19 cellular contexts compared by ENCODE assay signal in genomic region chr17:12993631-12994030, GRCh38. TPM values are rescaled to one million over a fixed set of nuclear protein-coding genes. Genes with fewer than 3 reads are reported as not detected.
A peak's percentile ranks its signal among the peaks of the same experiment; 100 is the strongest.
DNase-seq lines count a peak whose midpoint lies in the region; ATAC-seq and TF ChIP-seq lines count a peak whose summit lies in the region.
"Had no signal": no experiment of that assay in that cellular context is flagged by ENCODE, and none has a peak within 500 bp of the region (broad histone marks: within the 10 kb centered on the region; RNA-seq: fewer than 3 reads in every experiment).

No MANE protein-coding gene starts in this region.

- peak overlapping the region; percentile 66 for H3K27ac Mint-ChIP-seq in stimulated activated memory B cell treated with anti-CD40 and anti-IgM and Interleukin-4, amounts not matched to agents 10 μg/mL and 1 μg/mL and 100 μg/mL, for 72 hours
- H3K27ac Mint-ChIP-seq: CD14-positive monocyte; CD4-positive, alpha-beta T cell; GM23338; HFFc6 had no signal

- no peak overlapping the region for H3K9ac ChIP-seq in neuronal stem cell (ENCODE audit: low read depth, low read length, poor library complexity)

- H3K4me3 Mint-ChIP-seq in stimulated activated memory B cell treated with anti-CD40 and anti-IgM and Interleukin-4, amounts not matched to agents 10 μg/mL and 1 μg/mL and 100 μg/mL, for 72 hours: no peak overlapping the region
- H3K4me3 Mint-ChIP-seq: CD14-positive monocyte; CD4-positive, alpha-beta T cell; CD8-positive, alpha-beta memory T cell; GM23338; HFFc6 had no signal

- TF ChIP-seq CTCF in heart left ventricle (IDR thresholded peaks at IDR 0.05): no peak

- no peak overlapping the region for H3K14ac ChIP-seq in neuronal stem cell (ENCODE audit: low read length)

- H3K27ac ChIP-seq in heart left ventricle (no peak overlapping the region), neuronal stem cell (replicated peaks; ENCODE audit: low read length) (no peak overlapping the region)

- intact Hi-C loops in cardiac septum (cut with DNase I) (no loop called here), heart left ventricle (cut with DNase I) (loop anchor here in 1 of 10 donors (10.0 kb wide), 1 partner anchor 209 kb away; the partner anchor contains the start of gene ARHGAP44), left colon (cut with DNase I, micrococcal nuclease) (no loop called here)

- H3K4me1 Mint-ChIP-seq in stimulated activated memory B cell treated with anti-CD40 and anti-IgM and Interleukin-4, amounts not matched to agents 10 μg/mL and 1 μg/mL and 100 μg/mL, for 72 hours: peaks cover 18% of the 10 kb centered on the region
- H3K4me1 Mint-ChIP-seq: CD14-positive monocyte had no signal

- H3K4ac ChIP-seq in neuronal stem cell (ENCODE audit: low read length): no peak overlapping the region

- H4K91ac ChIP-seq in neuronal stem cell (ENCODE audit: low read depth, low read length, poor library complexity): no peak overlapping the region

- no peak overlapping the region for H2BK120ac ChIP-seq in neuronal stem cell (ENCODE audit: low read depth, low read length)

- H2BK15ac ChIP-seq in neuronal stem cell (ENCODE audit: low read length): no peak overlapping the region

- WGBS in heart left ventricle, 4 donors: 91 to 94% (median 92%) methylated on average over 8 to 14 of the region's 14 CpGs
- no CpG with 5 or more reads among the region's 14 CpGs for WGBS in neuronal stem cell (ENCODE audit: extremely low coverage in 2 of 2, insufficient read length in 2 of 2, insufficient replicate concordance in 1 of 2), 2 donors

- H3K36me3 ChIP-seq in heart left ventricle (peaks cover 0 to 86% (median 82%) of the 10 kb centered on the region in 9 donors), H7 (replicated peaks; ENCODE audit: control insufficient read depth, insufficient read depth, low read length) (peaks cover 62% of the 10 kb centered on the region), neuronal stem cell (replicated peaks in 1 of 2; ENCODE audit: control insufficient read depth in 2 of 2, insufficient read depth in 2 of 2, low read length in 2 of 2) (peaks cover 60 to 90% of the 10 kb centered on the region in 2 donors)

- H3K79me1 ChIP-seq in neuronal stem cell (ENCODE audit: low read depth, low read length): peaks cover 2% of the 10 kb centered on the region

- no peak overlapping the region for H2AK5ac ChIP-seq in neuronal stem cell (ENCODE audit: low read depth, low read length)

- no peak overlapping the region for H3K4me2 ChIP-seq in neuronal stem cell (ENCODE audit: insufficient read depth, low read length, poor library complexity, severe bottlenecking)
- H3K4me2 ChIP-seq: GM23338 had no signal

- no peaks in the 10 kb centered on the region for H3K27me3 Mint-ChIP-seq in stimulated activated memory B cell treated with anti-CD40 and anti-IgM and Interleukin-4, amounts not matched to agents 10 μg/mL and 1 μg/mL and 100 μg/mL, for 72 hours
- H3K27me3 Mint-ChIP-seq: CD4-positive, alpha-beta T cell; CD8-positive, alpha-beta memory T cell had no signal

- no peak overlapping the region for H2AFZ ChIP-seq in neuronal stem cell (ENCODE audit: low read length)
- H2AFZ ChIP-seq: GM23338 had no signal

- H3K4me3 ChIP-seq in heart left ventricle (no peak overlapping the region), H7 (ENCODE audit: insufficient read depth, low read depth, low read length) (no peak overlapping the region), neuronal stem cell (ENCODE audit: low read length in 2 of 2) (no peak overlapping the region)
- H3K4me3 ChIP-seq: GM12878, GM23338, HAP-1 had no signal

- no peak overlapping the region for H2BK12ac ChIP-seq in neuronal stem cell (ENCODE audit: low read length)

- TF ChIP-seq POLR2A in heart left ventricle (IDR thresholded peaks at IDR 0.05): no peak

- H2BK5ac ChIP-seq in neuronal stem cell (ENCODE audit: low read length): no peak overlapping the region

- no peak overlapping the region for H3K23ac ChIP-seq in neuronal stem cell (ENCODE audit: low read depth, low read length, poor library complexity)

- ATAC-seq in heart left ventricle: no peak
- peak; percentile 12 for ATAC-seq in left colon
- no peak for ATAC-seq in stimulated activated memory B cell treated with anti-CD40 and anti-IgM and Interleukin-4, amounts not matched to agents 10 μg/mL and 1 μg/mL and 100 μg/mL, for 72 hours
- ATAC-seq: GM12878, GM23338 had no signal

- no peak overlapping the region for H3K18ac ChIP-seq in neuronal stem cell (ENCODE audit: low read length)

- H3K36me3 Mint-ChIP-seq in stimulated activated memory B cell treated with anti-CD40 and anti-IgM and Interleukin-4, amounts not matched to agents 10 μg/mL and 1 μg/mL and 100 μg/mL, for 72 hours: peaks cover 79% of the 10 kb centered on the region

- no peak overlapping the region for H4K8ac ChIP-seq in neuronal stem cell (ENCODE audit: low read depth, low read length)

- H3K4me1 ChIP-seq in heart left ventricle: peaks cover 0 to 14% (median 2%) of the 10 kb centered on the region in 12 donors
- H3K4me1 ChIP-seq in neuronal stem cell (ENCODE audit: control insufficient read depth in 2 of 2, insufficient read depth in 1 of 2, low read depth in 1 of 2, low read length in 2 of 2): no peaks in the 10 kb centered on the region
- H3K4me1 ChIP-seq: HAP-1 had no signal

- H3K9me3 Mint-ChIP-seq in stimulated activated memory B cell treated with anti-CD40 and anti-IgM and Interleukin-4, amounts not matched to agents 10 μg/mL and 1 μg/mL and 100 μg/mL, for 72 hours: no peaks in the 10 kb centered on the region
- H3K9me3 Mint-ChIP-seq: CD4-positive, alpha-beta T cell; GM23338; HFFc6 had no signal

- H3K27me3 ChIP-seq in heart left ventricle: no peaks in the 10 kb centered on the region
- H3K27me3 ChIP-seq in H7 (ENCODE audit: control insufficient read depth, insufficient read depth, low read length): no peaks in the 10 kb centered on the region
- no peaks in the 10 kb centered on the region for H3K27me3 ChIP-seq in neuronal stem cell (ENCODE audit: control insufficient read depth in 3 of 3, insufficient read depth in 3 of 3, low read depth in 1 of 3, low read length in 3 of 3)

- no peaks in the 10 kb centered on the region for H3K9me3 ChIP-seq in heart left ventricle
- H3K9me3 ChIP-seq in neuronal stem cell (replicated peaks in 1 of 2; ENCODE audit: control insufficient read depth in 2 of 2, insufficient read depth in 1 of 2, low read depth in 1 of 2, low read length in 2 of 2): peaks cover 0 to 7% of the 10 kb centered on the region in 2 donors
- H3K9me3 ChIP-seq: HAP-1 had no signal

- peak; percentile 70 for DNase-seq in cardiac septum (ENCODE audit: low spot score)
- DNase-seq in heart left ventricle: no peak
- DNase-seq in H7: peak; percentile 20
- DNase-seq in left colon: no peak
- no peak for DNase-seq in NK-92 treated with Interleukin-12 subunit alpha and Interleukin-12 subunit beta, amount 100 ng/mL, for 24 hours (lab: John Stamatoyannopoulos, UW)
- DNase-seq in neuronal stem cell (ENCODE audit: low spot score): no peak
- DNase-seq in activated gamma-delta T cell (lab: John Stamatoyannopoulos, UW): no peak
- DNase-seq: CD4-positive, alpha-beta T cell; CD8-positive, alpha-beta memory T cell; DMS 273 treated with DMSO at 0.1 percent for 48 hours; DMS79; EL; GDM1; HFFc6 had no signal

RNA-seq across cellular contexts. Expression of gene ELAC2, which starts 24.2 kb away (rescaled TPM):
- total RNA-seq in cardiac septum (52.2 TPM), heart left ventricle (100 to 1,000 TPM in 1 of 9 donors, 10 to 100 TPM in 8; 48.6 to 114 (median 68.3) TPM), left colon (10 to 100 TPM; 39.9 to 48.4 TPM)
- polyA plus RNA-seq in heart left ventricle: 10 to 100 TPM; 28.2 to 66.3 TPM
- 120 and 125 TPM in 2 replicates for total RNA-seq in H7 (2014; rRNA removed; shearing (Covaris generic))
- 38.7 TPM for polyA plus RNA-seq in neuronal stem cell (2013, experiment 1 of 2)
- polyA plus RNA-seq in neuronal stem cell (2013, experiment 2 of 2): 36.8 TPM

Comparison
In these comparisons a context has a peak if more than half of its experiments do, and no peak if none do; other contexts are left out.
1. DNase-seq: peak in cardiac septum (single experiment) and H7 (single experiment); none in heart left ventricle (0 of 5), left colon (0 of 2), NK-92 treated with Interleukin-12 subunit alpha and Interleukin-12 subunit beta, amount 100 ng/mL, for 24 hours (single experiment), neuronal stem cell (single experiment) and activated gamma-delta T cell (single experiment).